In genomic region chr19:18436651-18437478, GRCh38 we compare ENCODE assay signal across 8 cellular contexts. TPM values are rescaled to one million over a fixed set of nuclear protein-coding genes. Genes with fewer than 3 reads are reported as not detected.
DNase-seq lines count a peak whose midpoint lies in the region; ATAC-seq and TF ChIP-seq lines count a peak whose summit lies in the region.

No MANE protein-coding gene starts in this region.

- H2AFZ ChIP-seq in PC-3 (ENCODE audit: low read length) (no peak overlapping the region), neuron (ENCODE audit: low read depth, low read length) (no peak overlapping the region)

- peak overlapping the region; percentile 36 for H3K4me3 ChIP-seq in HL-60 (replicated peaks; ENCODE audit: insufficient read depth, low read length)
- peak overlapping the region; percentile 32; the same call in 1 of the 2 replicates for H3K4me3 ChIP-seq in PC-3 (ENCODE audit: low read length)
- H3K4me3 ChIP-seq in neuron (ENCODE audit: low read length), result peak overlapping the region; percentile 83

- no peaks in the 10 kb centered on the region for H3K79me2 ChIP-seq in PC-3 (ENCODE audit: low read length)

- TF ChIP-seq CTCF in HL-60 (IDR thresholded peaks at IDR 0.05; ENCODE audit: insufficient read depth, low read length) (no peak), PC-3 (conservative IDR thresholded peaks at IDR 0.05; ENCODE audit: low read depth, low read length) (no peak), type B pancreatic cell (conservative IDR thresholded peaks at IDR 0.05) (peak; percentile 49)

- H3K9me2 ChIP-seq in PC-3 (replicated peaks; ENCODE audit: low read length), result no peaks in the 10 kb centered on the region

- H3K36me3 Mint-ChIP-seq in activated T-cell treated with anti-CD3 and anti-CD28 coated beads, Interleukin-2, amount 50 U/mL, for 4 hours (ENCODE audit: insufficient read depth), result no peaks in the 10 kb centered on the region
- no peaks in the 10 kb centered on the region for H3K36me3 Mint-ChIP-seq in type B pancreatic cell

- no peak overlapping the region for H3K9ac ChIP-seq in PC-3 (ENCODE audit: low read length)

- peak overlapping the region; percentile 56 for H3K4me2 ChIP-seq in PC-3 (ENCODE audit: low read length)

- peak overlapping the region; percentile 85 for H3K27ac Mint-ChIP-seq in type B pancreatic cell

- H3K4me1 ChIP-seq in PC-3 (ENCODE audit: insufficient read depth, low read length), result no peaks in the 10 kb centered on the region
- H3K4me1 ChIP-seq in neuron (ENCODE audit: insufficient read depth, low read length), result peaks cover 42% of the 10 kb centered on the region

- intact Hi-C loops in PC-3 (cut with micrococcal nuclease), result no loop called here

- no peak overlapping the region for H3K27ac ChIP-seq in HL-60 (replicated peaks)
- H3K27ac ChIP-seq in PC-3 (ENCODE audit: low read length), result no peak overlapping the region

- peak overlapping the region; percentile 72 for H3K4me3 Mint-ChIP-seq in activated T-cell treated with anti-CD3 and anti-CD28 coated beads, Interleukin-2, amount 50 U/mL, for 4 hours
- peak overlapping the region; percentile 84 for H3K4me3 Mint-ChIP-seq in type B pancreatic cell

- H3K27me3 Mint-ChIP-seq in activated T-cell treated with anti-CD3 and anti-CD28 coated beads, Interleukin-2, amount 50 U/mL, for 4 hours (ENCODE audit: low read depth), result no peaks in the 10 kb centered on the region
- H3K27me3 Mint-ChIP-seq in type B pancreatic cell, result no peaks in the 10 kb centered on the region

- H3K4me1 Mint-ChIP-seq in activated T-cell treated with anti-CD3 and anti-CD28 coated beads, Interleukin-2, amount 50 U/mL, for 4 hours (ENCODE audit: low read depth), result peaks cover 23% of the 10 kb centered on the region
- H3K4me1 Mint-ChIP-seq in type B pancreatic cell (ENCODE audit: unreplicated experiment), result peaks cover 19% of the 10 kb centered on the region

- no peaks in the 10 kb centered on the region for H3F3A ChIP-seq in PC-3 (ENCODE audit: low read length, unreplicated experiment)

- no peaks in the 10 kb centered on the region for H3K36me3 ChIP-seq in PC-3 (ENCODE audit: low read depth, low read length)
- peaks cover 26% of the 10 kb centered on the region for H3K36me3 ChIP-seq in neuron (ENCODE audit: insufficient read depth, low read length)

- no peaks in the 10 kb centered on the region for H3K9me3 Mint-ChIP-seq in activated T-cell treated with anti-CD3 and anti-CD28 coated beads, Interleukin-2, amount 50 U/mL, for 4 hours
- no peaks in the 10 kb centered on the region for H3K9me3 Mint-ChIP-seq in type B pancreatic cell

- H3K9me3 ChIP-seq in PC-3 (ENCODE audit: low read length) (no peaks in the 10 kb centered on the region), neuron (ENCODE audit: low read length) (peaks cover 2% of the 10 kb centered on the region)

- no peaks in the 10 kb centered on the region for H4K20me1 ChIP-seq in PC-3 (ENCODE audit: low read length)

- POLR2A ChIA-PET in PC-3 (lab: Charles Lee; ENCODE audit: unreplicated experiment), result no interaction called here

- peaks cover 4% of the 10 kb centered on the region for H3K27me3 ChIP-seq in HL-60 (ENCODE audit: insufficient read depth, poor library complexity, severe bottlenecking)
- H3K27me3 ChIP-seq in PC-3 (ENCODE audit: low read length), result no peaks in the 10 kb centered on the region
- no peaks in the 10 kb centered on the region for H3K27me3 ChIP-seq in neuron (ENCODE audit: insufficient read depth, low read length)

- CTCF ChIA-PET in PC-3 (lab: Charles Lee), result no interaction called here

- no TSS peak for BruUV-seq in PC-3 (replicated peaks; lab: Mats Ljungman, UMichigan)

- DNase-seq in DMS53 (lab: John Stamatoyannopoulos, UW) (peak; percentile 69), DMS53 treated with DMSO at 0.1 percent for 48 hours (lab: John Stamatoyannopoulos, UW; ENCODE audit: unreplicated experiment) (no peak), HL-60 (ENCODE audit: low read depth in 1 of 2, low spot score in 1 of 2) (peak in 1 of 2 experiments; percentile 47), PC-3 (peak; percentile 38), fibroblast of peridontal ligament (ENCODE audit: extremely low read depth) (peak; percentile 64), type B pancreatic cell (ENCODE audit: extremely low spot score, unreplicated experiment) (peak; percentile 86)
- DNase-seq in activated T-cell treated with anti-CD3 and anti-CD28 coated beads, Interleukin-2, amount 50 U/mL, for 4 hours, result peak; percentile 70

- peak; percentile 13 for ATAC-seq in PC-3
- ATAC-seq in activated T-cell treated with anti-CD3 and anti-CD28 coated beads, Interleukin-2, amount 50 U/mL, for 4 hours, result peak; percentile 59 to 61

RNA-seq across cellular contexts. Expression of gene ISYNA1, which starts 1.1 kb away (rescaled TPM):
- 19.4 TPM in 2 replicates for total RNA-seq in PC-3 (2014; rRNA removed)
- 10 to 100 TPM; 10.2 to 16.6 (median 14.4) TPM for total RNA-seq in activated T-cell treated with anti-CD3 and anti-CD28 coated beads, Interleukin-2, amount 50 U/mL, for 4 hours
- total RNA-seq in type B pancreatic cell (ENCODE audit: low replicate concordance), result 278 and 303 TPM in 2 replicates

RNA-seq across cellular contexts. Expression of gene SSBP4, which starts 17.7 kb away (rescaled TPM):
- total RNA-seq in PC-3 (2014; rRNA removed), result 97.5 and 99.9 TPM in 2 replicates
- total RNA-seq in activated T-cell treated with anti-CD3 and anti-CD28 coated beads, Interleukin-2, amount 50 U/mL, for 4 hours, result 100 to 1,000 TPM; 119 to 155 (median 135) TPM
- 76.7 and 99.0 TPM in 2 replicates for total RNA-seq in type B pancreatic cell (ENCODE audit: low replicate concordance)

RNA-seq across cellular contexts. Expression of gene LRRC25, which starts 39.4 kb away (rescaled TPM):
- not detected in 2 replicates for total RNA-seq in PC-3 (2014; rRNA removed)
- not detected for total RNA-seq in activated T-cell treated with anti-CD3 and anti-CD28 coated beads, Interleukin-2, amount 50 U/mL, for 4 hours
- total RNA-seq in type B pancreatic cell (ENCODE audit: low replicate concordance), result 0.19 TPM in 1 of 2 replicates, not detected in the other

RNA-seq across cellular contexts. Expression of gene GDF15, which starts 50.9 kb away (rescaled TPM):
- total RNA-seq in PC-3 (2014; rRNA removed) (84.3 and 105 TPM in 2 replicates), type B pancreatic cell (ENCODE audit: low replicate concordance) (102 and 106 TPM in 2 replicates)
- under 1 TPM; 0.53 to 0.71 (median 0.56) TPM for total RNA-seq in activated T-cell treated with anti-CD3 and anti-CD28 coated beads, Interleukin-2, amount 50 U/mL, for 4 hours

Comparison
In these comparisons a context has a peak if more than half of its experiments do, and no peak if none do; other contexts are left out.
1. H3K4me3 ChIP-seq: peak in every context shown above with its lines; median percentile 83 in neuron; 36 in HL-60; 32 in PC-3.
2. RNA of gene ISYNA1, which starts 1.1 kb away (total RNA-seq): 278 to 303 TPM in type B pancreatic cell; 19.4 TPM in PC-3 and 10.2 to 16.6 TPM in activated T-cell treated with anti-CD3 and anti-CD28 coated beads, Interleukin-2, amount 50 U/mL, for 4 hours; every median in the first group is over 10 times any median in the second.